In genomic region chr2:20757405-20758090, GRCh38 we compare ENCODE assay signal across 25 cellular contexts.
"Had no signal": no experiment of that assay in that cellular context is flagged by ENCODE, and none has a peak within 500 bp of the region (broad histone marks: within the 10 kb centered on the region; RNA-seq: fewer than 3 reads in every experiment).

No MANE protein-coding gene starts in this region.

- H3K4me1 ChIP-seq: esophagus squamous epithelium, gastroesophageal sphincter, heart left ventricle, neural progenitor cell, parathyroid adenoma, right atrium auricular region, sigmoid colon, spleen, testis had no signal

- H2AFZ ChIP-seq: neural progenitor cell, parathyroid adenoma had no signal

- H3K9me3 ChIP-seq: esophagus squamous epithelium, sigmoid colon, testis had no signal

- H3K79me2 ChIP-seq: parathyroid adenoma had no signal

- DNase-seq: dermis blood vessel endothelial cell; effector memory CD8-positive, alpha-beta T cell; erythroblast; esophagus squamous epithelium; foreskin fibroblast; heart left ventricle; hippocampal formation; kidney glomerular epithelial cell; mesenchymal stem cell; naive thymus-derived CD4-positive, alpha-beta T cell; sigmoid colon; spleen; stimulated activated CD4-positive, alpha-beta T cell treated with anti-CD3 and anti-CD28 coated beads, Interleukin-4, amount 100 ng/mL, for 4 hours; stimulated activated naive CD8-positive, alpha-beta T cell treated with anti-CD3 and anti-CD28 coated beads, Interleukin-15, Interleukin-2, amounts not matched to agents 100 U/mL and 50 U/mL, for 24 hours; substantia nigra; testis; tibial artery had no signal

- FAIRE-seq: endometrium, islet of Langerhans had no signal

- H3K9ac ChIP-seq: neural progenitor cell, parathyroid adenoma had no signal

- H3K36me3 ChIP-seq: neural progenitor cell, right atrium auricular region had no signal

- H3K4me3 ChIP-seq: coronary artery, esophagus squamous epithelium, gastroesophageal sphincter, heart left ventricle, neural progenitor cell, right atrium auricular region, sigmoid colon, spleen, testis, tibial artery had no signal

- H3K27me3 ChIP-seq: esophagus squamous epithelium, gastroesophageal sphincter, heart left ventricle, neural progenitor cell, right atrium auricular region, sigmoid colon, spleen, testis, tibial artery had no signal

- H3K4me2 ChIP-seq: neural progenitor cell had no signal

- ATAC-seq: effector memory CD8-positive, alpha-beta T cell; gastroesophageal sphincter; heart left ventricle; naive thymus-derived CD4-positive, alpha-beta T cell; stimulated activated memory B cell treated with anti-CD40 and anti-IgM and Interleukin-4, amounts not matched to agents 10 μg/mL and 1 μg/mL and 100 μg/mL, for 72 hours; stimulated activated naive CD8-positive, alpha-beta T cell treated with anti-CD3 and anti-CD28 coated beads, Interleukin-15, Interleukin-2, amounts not matched to agents 100 U/mL and 50 U/mL, for 24 hours had no signal

- H3K27ac ChIP-seq: coronary artery, esophagus squamous epithelium, gastroesophageal sphincter, heart left ventricle, neural progenitor cell, parathyroid adenoma, right atrium auricular region, sigmoid colon, spleen, testis, tibial artery had no signal
